ENCODE assay signal across 22 cellular contexts in genomic region chr10:42887734-42888503, GRCh38.
A peak's percentile ranks its signal among the peaks of the same experiment; 100 is the strongest.
DNase-seq lines count a peak whose midpoint lies in the region; ATAC-seq, FAIRE-seq and TF ChIP-seq lines count a peak whose summit lies in the region.
"Had no signal": no experiment of that assay in that cellular context is flagged by ENCODE, and none has a peak within 500 bp of the region (broad histone marks: within the 10 kb centered on the region; RNA-seq: fewer than 3 reads in every experiment).

No MANE protein-coding gene starts in this region.

- H3K27me3 Mint-ChIP-seq in brain, result peaks cover 7% of the 10 kb centered on the region

- 86 to 89% methylated on average over 1 of the region's 1 CpG for WGBS in lung, 2 donors

- DNase-seq in NCI-H146 (lab: John Stamatoyannopoulos, UW) (peak; percentile 10), NCI-H146 treated with DMSO at 0.1 percent for 48 hours (lab: John Stamatoyannopoulos, UW; ENCODE audit: unreplicated experiment) (no peak), lung (ENCODE audit: low spot score) (peak; percentile 15), urothelium cell line (ENCODE audit: low spot score) (no peak), hypothalamus (lab: John Stamatoyannopoulos, UW) (no peak)
- DNase-seq: AML-193; CD4-positive, alpha-beta T cell; DMS153; DMS79; GDM1; GOT3; H7; HFFc6 had no signal

- H3K36me3 ChIP-seq in lung (ENCODE audit: control insufficient read depth in 2 of 2, insufficient read depth in 2 of 2, low read length in 2 of 2), result no peaks in the 10 kb centered on the region

- peak overlapping the region in 3 of 5 experiments; percentile 62 to 84 (median 80) for H3K27ac Mint-ChIP-seq in brain
- H3K27ac Mint-ChIP-seq: CD4-positive, alpha-beta T cell; HFFc6 had no signal

- no peak overlapping the region for H3K4me3 ChIP-seq in lung
- H3K4me3 ChIP-seq: A549 had no signal

- no peaks in the 10 kb centered on the region for H3K36me3 Mint-ChIP-seq in brain

- H3K4me3 Mint-ChIP-seq in brain, result no peak overlapping the region
- H3K4me3 Mint-ChIP-seq: CD4-positive, alpha-beta T cell; HFFc6 had no signal

- H3K27me3 ChIP-seq in lung (ENCODE audit: control insufficient read depth, insufficient read depth), result no peaks in the 10 kb centered on the region

- no peak for TF ChIP-seq CTCF in brain (conservative IDR thresholded peaks at IDR 0.05)
- no peak for TF ChIP-seq CTCF in lung (IDR thresholded peaks at IDR 0.05; ENCODE audit: control extremely low read depth, extremely low read depth)

- peaks cover 0 to 6% of the 10 kb centered on the region in 2 donors for H3K9me3 ChIP-seq in lung (ENCODE audit: control insufficient read depth in 2 of 2, insufficient read depth in 1 of 2, low read length in 1 of 2)
- H3K9me3 ChIP-seq: A549 had no signal

- peaks cover 0 to 5% (median 4%) of the 10 kb centered on the region in 5 experiments for H3K9me3 Mint-ChIP-seq in brain

- ATAC-seq in lung (ENCODE audit: insufficient read depth, low FRiP score), result no peak
- no peak for ATAC-seq in GM21515 (IDR thresholded peaks at IDR 0.05; ENCODE audit: unreplicated experiment)
- ATAC-seq: A549, HCT116 had no signal

- no peak overlapping the region for H3K27ac ChIP-seq in lung (ENCODE audit: low read depth in 1 of 2, low read length in 1 of 2)
- H3K27ac ChIP-seq: 22Rv1, A549, C4-2B, HL-60 had no signal

- FAIRE-seq in urothelium cell line (lab: Jason Lieb, UNC), result peak; percentile 62
- FAIRE-seq: A549, GM12892, GM18507 had no signal

- no peaks in the 10 kb centered on the region for H3K4me1 Mint-ChIP-seq in brain

- H3K4me1 ChIP-seq in lung (ENCODE audit: control insufficient read depth in 2 of 2, insufficient read depth in 2 of 2, low read length in 2 of 2), result no peaks in the 10 kb centered on the region
- H3K4me1 ChIP-seq: A549 had no signal

Comparison
In these comparisons a context has a peak if more than half of its experiments do, and no peak if none do; other contexts are left out.
1. DNase-seq: peak in NCI-H146 (single experiment) and lung (single experiment); none in NCI-H146 treated with DMSO at 0.1 percent for 48 hours (single experiment), urothelium cell line (single experiment) and hypothalamus (0 of 51).